9 cellular contexts compared by ENCODE assay signal in genomic region chr16:79752421-79752820, GRCh38.
"Had no signal": no experiment of that assay in that cellular context is flagged by ENCODE, and none has a peak within 500 bp of the region (broad histone marks: within the 10 kb centered on the region; RNA-seq: fewer than 3 reads in every experiment).

No MANE protein-coding gene starts in this region.

- ATAC-seq: effector memory CD8-positive, alpha-beta T cell; stimulated activated memory B cell treated with anti-CD40 and anti-IgM and Interleukin-4, amounts not matched to agents 10 μg/mL and 1 μg/mL and 100 μg/mL, for 72 hours had no signal

- H3K4me3 ChIP-seq: gastrocnemius medialis, heart right ventricle, spleen had no signal

- DNase-seq: activated CD4-positive, CD25-positive, alpha-beta regulatory T cell; effector memory CD8-positive, alpha-beta T cell; kidney; naive B cell; spleen; stimulated activated CD4-positive, alpha-beta T cell treated with anti-CD3 and anti-CD28 coated beads, Interleukin-1b, Interleukin-23, amount 100 ng/mL, for 48 hours had no signal
